ENCODE assay signal across 8 cellular contexts in the genomic region with DNA sequence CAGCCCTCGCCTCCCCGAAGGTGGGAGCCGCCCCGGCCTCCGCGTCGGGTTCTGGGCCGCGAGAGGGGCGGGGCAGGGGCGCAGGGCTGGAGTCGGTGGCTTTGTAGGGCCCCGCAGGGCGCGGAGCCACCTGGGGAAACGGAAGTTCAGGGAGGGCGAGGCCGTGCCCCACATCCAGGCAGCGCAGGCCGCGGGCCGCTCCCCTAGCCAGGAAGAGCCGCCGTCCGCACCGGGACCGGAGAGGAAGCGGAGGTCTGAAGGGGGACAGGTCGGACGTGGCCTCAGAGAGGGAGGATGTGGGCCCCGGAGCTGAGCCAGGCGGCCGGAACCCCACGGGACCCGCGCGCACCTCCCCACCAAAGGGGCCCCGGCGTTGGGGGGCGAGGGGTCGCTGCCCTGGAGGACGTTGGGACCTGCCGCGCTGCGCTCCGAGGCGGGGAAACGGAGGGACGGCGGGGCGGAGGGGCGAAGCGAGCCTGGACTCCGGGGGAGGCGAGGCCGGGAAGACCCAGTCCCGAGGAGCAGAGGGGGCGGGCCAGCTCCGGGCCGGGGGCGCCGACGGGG. TPM values are rescaled to one million over a fixed set of nuclear protein-coding genes. Genes with fewer than 3 reads are reported as not detected.
DNase-seq lines count a peak whose midpoint lies in the region; ATAC-seq and TF ChIP-seq lines count a peak whose summit lies in the region.

No MANE protein-coding gene starts in this region.

- H2AFZ ChIP-seq in SK-N-SH (ENCODE audit: low read depth) = peak overlapping the region; percentile 65; the same call in 1 of the 2 replicates

- TF ChIP-seq RAD21 in SK-N-SH (IDR thresholded peaks at IDR 0.05; ENCODE audit: low read length) = no peak

- CTCF ChIA-PET in SK-N-SH (lab: Yijun Ruan, JAX) = interaction anchor here (0.9 to 2.9 kb wide), 7 partner anchors 8 to 92 kb away, joined by 3 to 11 read pairs (median 7); no protein-coding TSS in a partner anchor

- TF ChIP-seq EP300 in SK-N-SH (IDR thresholded peaks at IDR 0.05; ENCODE audit: borderline replicate concordance in 1 of 2, low read depth in 1 of 2, low read length in 1 of 2) = no peak

- H3K4me3 ChIP-seq in SK-N-SH (ENCODE audit: low read depth in 2 of 2, low read length in 1 of 2) = peak overlapping the region; percentile 46 to 64; a peak in 3 of 4 replicates
- peak overlapping the region; percentile 98 for H3K4me3 ChIP-seq in cardiac muscle cell
- H3K4me3 ChIP-seq in gastrocnemius medialis = peak overlapping the region; percentile 45 to 70 (median 56)
- no peak overlapping the region for H3K4me3 ChIP-seq in WERI-Rb-1 (ENCODE audit: low read depth, low read length)

- peaks cover 0 to 2% of the 10 kb centered on the region in 2 experiments for H3K36me3 ChIP-seq in SK-N-SH (replicated peaks in 1 of 2; ENCODE audit: control insufficient read depth in 1 of 2, insufficient read depth in 2 of 2, low read length in 1 of 2)
- no peaks in the 10 kb centered on the region for H3K36me3 ChIP-seq in KOPT-K1 (ENCODE audit: insufficient read depth, low read length)
- no peaks in the 10 kb centered on the region for H3K36me3 ChIP-seq in cardiac muscle cell
- H3K36me3 ChIP-seq in gastrocnemius medialis = no peaks in the 10 kb centered on the region
- H3K36me3 ChIP-seq in WERI-Rb-1 = no peaks in the 10 kb centered on the region; the same call in 1 of the 2 replicates

- TF ChIP-seq POLR2A in gastrocnemius medialis (IDR thresholded peaks at IDR 0.05) = no peak

- TF ChIP-seq CTCF in SK-N-SH (IDR thresholded peaks at IDR 0.05) (no peak), cardiac muscle cell (IDR thresholded peaks at IDR 0.05; ENCODE audit: low read depth, low read length) (no peak), gastrocnemius medialis (IDR thresholded peaks at IDR 0.05 in 4 of 5, conservative IDR thresholded peaks at IDR 0.05 in 1 of 5) (no peak), WERI-Rb-1 (IDR thresholded peaks at IDR 0.05; ENCODE audit: low read depth, low read length) (no peak)

- intact Hi-C loops in gastrocnemius medialis (cut with DNase I; ENCODE audit: low total_unique reads) = no loop called here

- H3F3A ChIP-seq in SK-N-SH (replicated peaks; ENCODE audit: insufficient read depth) = peaks cover 9% of the 10 kb centered on the region

- H3K9me2 ChIP-seq in SK-N-SH = no peaks in the 10 kb centered on the region

- WGBS in SK-N-SH (ENCODE audit: low lambda C conversion rate) = 79% methylated on average over 47 of the region's 63 CpGs

- H3K4me1 ChIP-seq in SK-N-SH (ENCODE audit: control insufficient read depth in 1 of 2, insufficient read depth in 2 of 2, low read depth in 1 of 2, low read length in 1 of 2) = peaks cover 4 to 5% of the 10 kb centered on the region in 2 experiments; a peak in 2 of 4 replicates
- peaks cover 27% of the 10 kb centered on the region for H3K4me1 ChIP-seq in cardiac muscle cell (ENCODE audit: low read depth)
- peaks cover 53 to 61% of the 10 kb centered on the region in 2 donors for H3K4me1 ChIP-seq in gastrocnemius medialis

- peaks cover 53% of the 10 kb centered on the region for H3K79me2 ChIP-seq in SK-N-SH (ENCODE audit: insufficient read depth)

- H4K20me1 ChIP-seq in SK-N-SH (ENCODE audit: insufficient read depth) = peaks cover 12% of the 10 kb centered on the region; the same call in 1 of the 2 replicates

- POLR2A ChIA-PET in SK-N-SH (lab: Yijun Ruan, JAX) = interaction anchor here (1.5 kb wide), 1 partner anchor 14 kb away, joined by 7 read pairs; no protein-coding TSS in a partner anchor

- no peak overlapping the region for H3K27ac ChIP-seq in SK-N-SH (ENCODE audit: low read depth in 2 of 2, low read length in 1 of 2)
- peak overlapping the region; percentile 71 for H3K27ac ChIP-seq in KOPT-K1 (ENCODE audit: low read depth, low read length, poor library complexity, severe bottlenecking)
- H3K27ac ChIP-seq in cardiac muscle cell = no peak overlapping the region
- H3K27ac ChIP-seq in gastrocnemius medialis = peak overlapping the region; percentile 82 to 98 (median 92)
- H3K27ac ChIP-seq in WERI-Rb-1 = no peak overlapping the region

- H3K27me3 ChIP-seq in SK-N-SH (ENCODE audit: insufficient read depth) (no peaks in the 10 kb centered on the region), cardiac muscle cell (no peaks in the 10 kb centered on the region), gastrocnemius medialis (no peaks in the 10 kb centered on the region), WERI-Rb-1 (ENCODE audit: insufficient read depth, low read depth, severe bottlenecking) (no peaks in the 10 kb centered on the region)

- ATAC-seq in SK-N-SH treated with all-trans-retinoic acid at 6 μM for 48 hours = no peak
- no peak for ATAC-seq in gastrocnemius medialis

- peak overlapping the region; percentile 84 for H3K4me2 ChIP-seq in SK-N-SH

- peak overlapping the region; percentile 65 for H3K9ac ChIP-seq in SK-N-SH

- DNase-seq in SK-N-SH (no peak), cardiac muscle cell (ENCODE audit: low read depth in 1 of 2, low spot score in 1 of 2) (peak in 1 of 2 donors; percentile 35), gastrocnemius medialis (no peak), NCI-H774 (lab: John Stamatoyannopoulos, UW) (no peak), WERI-Rb-1 (no peak)
- DNase-seq in activated effector memory CD4-positive, alpha-beta T cell treated with Interleukin-2 at 50 U/mL for 16 hours = peak; percentile 57

- in situ Hi-C loops in gastrocnemius medialis (cut with MboI; ENCODE audit: low sequenced_read_pairs in 4 of 4) = no loop called here

- H3K9me3 ChIP-seq in SK-N-SH (no peaks in the 10 kb centered on the region), KOPT-K1 (ENCODE audit: insufficient read depth, low read length, poor library complexity, severe bottlenecking) (no peaks in the 10 kb centered on the region), cardiac muscle cell (ENCODE audit: low read depth) (no peaks in the 10 kb centered on the region), gastrocnemius medialis (no peaks in the 10 kb centered on the region), WERI-Rb-1 (ENCODE audit: severe bottlenecking) (peaks cover 6% of the 10 kb centered on the region)

TF ChIP-seq in SK-N-SH, 30 proteins besides CTCF, POLR2A, EP300 and RAD21:
- TF ChIP-seq NRF1 (IDR thresholded peaks at IDR 0.05; ENCODE audit: low read depth, low read length) (no peak), EZH2phosphoT487 (IDR thresholded peaks at IDR 0.05; ENCODE audit: borderline replicate concordance, low read depth) (no peak), NFIC (IDR thresholded peaks at IDR 0.05; ENCODE audit: borderline replicate concordance) (no peak), GABPA (IDR thresholded peaks at IDR 0.05; ENCODE audit: low read depth) (no peak), YY1 (IDR thresholded peaks at IDR 0.05; ENCODE audit: low read depth) (no peak), RFX5 (IDR thresholded peaks at IDR 0.05; ENCODE audit: low read length) (no peak)
- TF ChIP-seq, protein P1, sequence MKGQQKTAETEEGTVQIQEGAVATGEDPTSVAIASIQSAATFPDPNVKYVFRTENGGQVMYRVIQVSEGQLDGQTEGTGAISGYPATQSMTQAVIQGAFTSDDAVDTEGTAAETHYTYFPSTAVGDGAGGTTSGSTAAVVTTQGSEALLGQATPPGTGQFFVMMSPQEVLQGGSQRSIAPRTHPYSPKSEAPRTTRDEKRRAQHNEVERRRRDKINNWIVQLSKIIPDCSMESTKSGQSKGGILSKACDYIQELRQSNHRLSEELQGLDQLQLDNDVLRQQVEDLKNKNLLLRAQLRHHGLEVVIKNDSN (IDR thresholded peaks at IDR 0.05; ENCODE audit: borderline replicate concordance, low read depth) = no peak

TF ChIP-seq in SK-N-SH treated with all-trans-retinoic acid at 6 μM for 48 hours, 23 proteins besides CTCF, POLR2A, EP300 and RAD21 (continues in another document):
- TF ChIP-seq, protein P2, sequence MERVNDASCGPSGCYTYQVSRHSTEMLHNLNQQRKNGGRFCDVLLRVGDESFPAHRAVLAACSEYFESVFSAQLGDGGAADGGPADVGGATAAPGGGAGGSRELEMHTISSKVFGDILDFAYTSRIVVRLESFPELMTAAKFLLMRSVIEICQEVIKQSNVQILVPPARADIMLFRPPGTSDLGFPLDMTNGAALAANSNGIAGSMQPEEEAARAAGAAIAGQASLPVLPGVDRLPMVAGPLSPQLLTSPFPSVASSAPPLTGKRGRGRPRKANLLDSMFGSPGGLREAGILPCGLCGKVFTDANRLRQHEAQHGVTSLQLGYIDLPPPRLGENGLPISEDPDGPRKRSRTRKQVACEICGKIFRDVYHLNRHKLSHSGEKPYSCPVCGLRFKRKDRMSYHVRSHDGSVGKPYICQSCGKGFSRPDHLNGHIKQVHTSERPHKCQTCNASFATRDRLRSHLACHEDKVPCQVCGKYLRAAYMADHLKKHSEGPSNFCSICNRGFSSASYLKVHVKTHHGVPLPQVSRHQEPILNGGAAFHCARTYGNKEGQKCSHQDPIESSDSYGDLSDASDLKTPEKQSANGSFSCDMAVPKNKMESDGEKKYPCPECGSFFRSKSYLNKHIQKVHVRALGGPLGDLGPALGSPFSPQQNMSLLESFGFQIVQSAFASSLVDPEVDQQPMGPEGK (CRISPR knock-in tag; IDR thresholded peaks at IDR 0.05; ENCODE audit: borderline replicate concordance) = no peak
- TF ChIP-seq RARB (CRISPR knock-in tag; IDR thresholded peaks at IDR 0.05) = no peak
- no peak for TF ChIP-seq ISL1 (CRISPR knock-in tag; IDR thresholded peaks at IDR 0.05)

RNA-seq across cellular contexts. Expression of gene SLC16A3, which starts 0.5 kb away (rescaled TPM):
- polyA plus RNA-seq in SK-N-SH (2012; rRNA removed) (68.8 and 70.7 TPM in 2 replicates), cardiac muscle cell (55.6 and 63.2 TPM in 2 replicates)
- polyA plus RNA-seq in SK-N-SH (2012; cell fraction: cytosol; rRNA removed) = 25.2 and 42.6 TPM in 2 replicates
- polyA plus RNA-seq in SK-N-SH (2012; cell fraction: nucleus; rRNA removed) = 38.5 and 58.7 TPM in 2 replicates
- total RNA-seq in cardiac muscle cell (313 and 327 TPM in 2 replicates), gastrocnemius medialis (100 to 1,000 TPM in 2 of 4 donors, 10 to 100 TPM in 2; 46.0 to 173 (median 126) TPM)

RNA-seq across cellular contexts. Expression of gene CCDC57, which starts 15.7 kb away (rescaled TPM):
- polyA plus RNA-seq in SK-N-SH (2012; rRNA removed) (68.6 and 82.9 TPM in 2 replicates), cardiac muscle cell (53.5 and 56.0 TPM in 2 replicates)
- 11.2 and 17.5 TPM in 2 replicates for polyA plus RNA-seq in SK-N-SH (2012; cell fraction: cytosol; rRNA removed)
- 417 and 423 TPM in 2 replicates for polyA plus RNA-seq in SK-N-SH (2012; cell fraction: nucleus; rRNA removed)
- total RNA-seq in cardiac muscle cell (28.3 and 46.2 TPM in 2 replicates), gastrocnemius medialis (10 to 100 TPM in 1 of 4 donors, 1 to 10 TPM in 3; 3.7 to 11.3 (median 5.1) TPM)

RNA-seq across cellular contexts. Expression of gene CSNK1D, which starts 45.1 kb away (rescaled TPM):
- polyA plus RNA-seq in SK-N-SH (2012; rRNA removed) (133 and 216 TPM in 2 replicates), cardiac muscle cell (106 and 134 TPM in 2 replicates)
- polyA plus RNA-seq in SK-N-SH (2012; cell fraction: cytosol; rRNA removed) = 121 and 170 TPM in 2 replicates
- 670 and 707 TPM in 2 replicates for polyA plus RNA-seq in SK-N-SH (2012; cell fraction: nucleus; rRNA removed)
- total RNA-seq in cardiac muscle cell (40.3 and 53.1 TPM in 2 replicates), gastrocnemius medialis (10 to 100 TPM; 34.0 to 55.2 (median 47.3) TPM)

Comparison
In these comparisons a context has a peak if more than half of its experiments do, and no peak if none do; other contexts are left out.
1. H3K27ac ChIP-seq: peak in KOPT-K1 (single experiment) and gastrocnemius medialis (4 of 4); none in SK-N-SH (0 of 2), cardiac muscle cell (single experiment) and WERI-Rb-1 (single experiment).